In genomic region chr4:82428969-82429727, GRCh38 we compare ENCODE assay signal across 1 cellular context.
A peak's percentile ranks its signal among the peaks of the same experiment; 100 is the strongest.
TF ChIP-seq lines count a peak whose summit lies in the region.

No MANE protein-coding gene starts in this region.

TF ChIP-seq in K562, 482 proteins besides CTCF, POLR2A, EP300 and RAD21 (continued from another document and continues in another):
- TF ChIP-seq CUX1 (CRISPR knock-in tag; IDR thresholded peaks at IDR 0.05) (no peak), ZNF76 (CRISPR knock-in tag; IDR thresholded peaks at IDR 0.05; ENCODE audit: borderline replicate concordance) (no peak), ZNF124 (CRISPR knock-in tag; IDR thresholded peaks at IDR 0.05) (no peak), NELFE (IDR thresholded peaks at IDR 0.05; ENCODE audit: insufficient read depth, insufficient read length) (no peak), TCFL5 (CRISPR knock-in tag; conservative IDR thresholded peaks at IDR 0.05) (no peak), NFYB (IDR thresholded peaks at IDR 0.05; ENCODE audit: extremely low read depth, insufficient read length) (peak; percentile 38), ZNF695 (CRISPR knock-in tag; IDR thresholded peaks at IDR 0.05) (no peak), ZNF140 (CRISPR knock-in tag; IDR thresholded peaks at IDR 0.05) (no peak), CBX5 (IDR thresholded peaks at IDR 0.05; ENCODE audit: borderline replicate concordance, low read depth) (no peak), TBL1XR1 (IDR thresholded peaks at IDR 0.05; ENCODE audit: low read length in 2 of 2) (peak in 1 of 2 experiments; percentile 71; a peak in 2 of 4 replicates), EP400 (IDR thresholded peaks at IDR 0.05) (peak; percentile 98), MNT (conservative IDR thresholded peaks at IDR 0.05) (peak; percentile 95 to 96), ARID1B (IDR thresholded peaks at IDR 0.05) (no peak), SP1 (CRISPR knock-in tag; IDR thresholded peaks at IDR 0.05) (peak; percentile 48), ILK (tag; IDR thresholded peaks at IDR 0.05; ENCODE audit: borderline replicate concordance, low read depth) (no peak), ZFP36 (IDR thresholded peaks at IDR 0.05; ENCODE audit: low read depth, low read length, partially characterized antibody) (no peak), RFX1 (IDR thresholded peaks at IDR 0.05) (no peak), SUPT5H (IDR thresholded peaks at IDR 0.05) (peak; percentile 98), ETS2 (tag; IDR thresholded peaks at IDR 0.05; ENCODE audit: borderline replicate concordance, poor library complexity, severe bottlenecking) (no peak), TGIF2 (CRISPR knock-in tag; IDR thresholded peaks at IDR 0.05) (peak; percentile 84; the same call in 1 of the 2 replicates), PHF20 (IDR thresholded peaks at IDR 0.05; ENCODE audit: partially characterized antibody) (peak; percentile 10), TAL1 (IDR thresholded peaks at IDR 0.05) (no peak), FOXA3 (CRISPR knock-in tag; conservative IDR thresholded peaks at IDR 0.05 in 1 of 2, IDR thresholded peaks at IDR 0.05 in 1 of 2) (no peak), MAFG (tag; conservative IDR thresholded peaks at IDR 0.05) (no peak), CREBBP (IDR thresholded peaks at IDR 0.05; ENCODE audit: low read depth, low read length) (no peak), ZNF561 (CRISPR knock-in tag; conservative IDR thresholded peaks at IDR 0.05) (no peak), KLF6 (CRISPR knock-in tag; IDR thresholded peaks at IDR 0.05; ENCODE audit: borderline replicate concordance) (no peak), SOX6 (IDR thresholded peaks at IDR 0.05) (peak; percentile 70), RNF219 (CRISPR knock-in tag; IDR thresholded peaks at IDR 0.05) (no peak)
- TF ChIP-seq, protein P1, sequence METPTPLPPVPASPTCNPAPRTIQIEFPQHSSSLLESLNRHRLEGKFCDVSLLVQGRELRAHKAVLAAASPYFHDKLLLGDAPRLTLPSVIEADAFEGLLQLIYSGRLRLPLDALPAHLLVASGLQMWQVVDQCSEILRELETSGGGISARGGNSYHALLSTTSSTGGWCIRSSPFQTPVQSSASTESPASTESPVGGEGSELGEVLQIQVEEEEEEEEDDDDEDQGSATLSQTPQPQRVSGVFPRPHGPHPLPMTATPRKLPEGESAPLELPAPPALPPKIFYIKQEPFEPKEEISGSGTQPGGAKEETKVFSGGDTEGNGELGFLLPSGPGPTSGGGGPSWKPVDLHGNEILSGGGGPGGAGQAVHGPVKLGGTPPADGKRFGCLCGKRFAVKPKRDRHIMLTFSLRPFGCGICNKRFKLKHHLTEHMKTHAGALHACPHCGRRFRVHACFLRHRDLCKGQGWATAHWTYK (CRISPR knock-in tag; IDR thresholded peaks at IDR 0.05), result peak; percentile 34; the same call in 1 of the 2 replicates
- TF ChIP-seq, protein P2, sequence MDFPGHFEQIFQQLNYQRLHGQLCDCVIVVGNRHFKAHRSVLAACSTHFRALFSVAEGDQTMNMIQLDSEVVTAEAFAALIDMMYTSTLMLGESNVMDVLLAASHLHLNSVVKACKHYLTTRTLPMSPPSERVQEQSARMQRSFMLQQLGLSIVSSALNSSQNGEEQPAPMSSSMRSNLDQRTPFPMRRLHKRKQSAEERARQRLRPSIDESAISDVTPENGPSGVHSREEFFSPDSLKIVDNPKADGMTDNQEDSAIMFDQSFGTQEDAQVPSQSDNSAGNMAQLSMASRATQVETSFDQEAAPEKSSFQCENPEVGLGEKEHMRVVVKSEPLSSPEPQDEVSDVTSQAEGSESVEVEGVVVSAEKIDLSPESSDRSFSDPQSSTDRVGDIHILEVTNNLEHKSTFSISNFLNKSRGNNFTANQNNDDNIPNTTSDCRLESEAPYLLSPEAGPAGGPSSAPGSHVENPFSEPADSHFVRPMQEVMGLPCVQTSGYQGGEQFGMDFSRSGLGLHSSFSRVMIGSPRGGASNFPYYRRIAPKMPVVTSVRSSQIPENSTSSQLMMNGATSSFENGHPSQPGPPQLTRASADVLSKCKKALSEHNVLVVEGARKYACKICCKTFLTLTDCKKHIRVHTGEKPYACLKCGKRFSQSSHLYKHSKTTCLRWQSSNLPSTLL (IDR thresholded peaks at IDR 0.05), result no peak
- TF ChIP-seq, protein P3, sequence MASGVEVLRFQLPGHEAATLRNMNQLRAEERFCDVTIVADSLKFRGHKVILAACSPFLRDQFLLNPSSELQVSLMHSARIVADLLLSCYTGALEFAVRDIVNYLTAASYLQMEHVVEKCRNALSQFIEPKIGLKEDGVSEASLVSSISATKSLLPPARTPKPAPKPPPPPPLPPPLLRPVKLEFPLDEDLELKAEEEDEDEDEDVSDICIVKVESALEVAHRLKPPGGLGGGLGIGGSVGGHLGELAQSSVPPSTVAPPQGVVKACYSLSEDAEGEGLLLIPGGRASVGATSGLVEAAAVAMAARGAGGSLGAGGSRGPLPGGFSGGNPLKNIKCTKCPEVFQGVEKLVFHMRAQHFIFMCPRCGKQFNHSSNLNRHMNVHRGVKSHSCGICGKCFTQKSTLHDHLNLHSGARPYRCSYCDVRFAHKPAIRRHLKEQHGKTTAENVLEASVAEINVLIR (CRISPR knock-in tag; IDR thresholded peaks at IDR 0.05), result peak; percentile 93
- TF ChIP-seq, protein P4, sequence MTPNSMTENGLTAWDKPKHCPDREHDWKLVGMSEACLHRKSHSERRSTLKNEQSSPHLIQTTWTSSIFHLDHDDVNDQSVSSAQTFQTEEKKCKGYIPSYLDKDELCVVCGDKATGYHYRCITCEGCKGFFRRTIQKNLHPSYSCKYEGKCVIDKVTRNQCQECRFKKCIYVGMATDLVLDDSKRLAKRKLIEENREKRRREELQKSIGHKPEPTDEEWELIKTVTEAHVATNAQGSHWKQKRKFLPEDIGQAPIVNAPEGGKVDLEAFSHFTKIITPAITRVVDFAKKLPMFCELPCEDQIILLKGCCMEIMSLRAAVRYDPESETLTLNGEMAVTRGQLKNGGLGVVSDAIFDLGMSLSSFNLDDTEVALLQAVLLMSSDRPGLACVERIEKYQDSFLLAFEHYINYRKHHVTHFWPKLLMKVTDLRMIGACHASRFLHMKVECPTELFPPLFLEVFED (CRISPR knock-in tag; conservative IDR thresholded peaks at IDR 0.05), result no peak
- TF ChIP-seq, protein P5, sequence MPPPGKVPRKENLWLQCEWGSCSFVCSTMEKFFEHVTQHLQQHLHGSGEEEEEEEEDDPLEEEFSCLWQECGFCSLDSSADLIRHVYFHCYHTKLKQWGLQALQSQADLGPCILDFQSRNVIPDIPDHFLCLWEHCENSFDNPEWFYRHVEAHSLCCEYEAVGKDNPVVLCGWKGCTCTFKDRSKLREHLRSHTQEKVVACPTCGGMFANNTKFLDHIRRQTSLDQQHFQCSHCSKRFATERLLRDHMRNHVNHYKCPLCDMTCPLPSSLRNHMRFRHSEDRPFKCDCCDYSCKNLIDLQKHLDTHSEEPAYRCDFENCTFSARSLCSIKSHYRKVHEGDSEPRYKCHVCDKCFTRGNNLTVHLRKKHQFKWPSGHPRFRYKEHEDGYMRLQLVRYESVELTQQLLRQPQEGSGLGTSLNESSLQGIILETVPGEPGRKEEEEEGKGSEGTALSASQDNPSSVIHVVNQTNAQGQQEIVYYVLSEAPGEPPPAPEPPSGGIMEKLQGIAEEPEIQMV (tag; conservative IDR thresholded peaks at IDR 0.05; ENCODE audit: low read depth), result no peak
- TF ChIP-seq, protein P6, sequence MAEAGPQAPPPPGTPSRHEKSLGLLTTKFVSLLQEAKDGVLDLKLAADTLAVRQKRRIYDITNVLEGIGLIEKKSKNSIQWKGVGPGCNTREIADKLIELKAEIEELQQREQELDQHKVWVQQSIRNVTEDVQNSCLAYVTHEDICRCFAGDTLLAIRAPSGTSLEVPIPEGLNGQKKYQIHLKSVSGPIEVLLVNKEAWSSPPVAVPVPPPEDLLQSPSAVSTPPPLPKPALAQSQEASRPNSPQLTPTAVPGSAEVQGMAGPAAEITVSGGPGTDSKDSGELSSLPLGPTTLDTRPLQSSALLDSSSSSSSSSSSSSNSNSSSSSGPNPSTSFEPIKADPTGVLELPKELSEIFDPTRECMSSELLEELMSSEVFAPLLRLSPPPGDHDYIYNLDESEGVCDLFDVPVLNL (CRISPR knock-in tag; IDR thresholded peaks at IDR 0.05; ENCODE audit: low read depth), result 0 out of 2 replicates have a peak, but pooled peaks have one; percentile 9
- TF ChIP-seq, protein P7, sequence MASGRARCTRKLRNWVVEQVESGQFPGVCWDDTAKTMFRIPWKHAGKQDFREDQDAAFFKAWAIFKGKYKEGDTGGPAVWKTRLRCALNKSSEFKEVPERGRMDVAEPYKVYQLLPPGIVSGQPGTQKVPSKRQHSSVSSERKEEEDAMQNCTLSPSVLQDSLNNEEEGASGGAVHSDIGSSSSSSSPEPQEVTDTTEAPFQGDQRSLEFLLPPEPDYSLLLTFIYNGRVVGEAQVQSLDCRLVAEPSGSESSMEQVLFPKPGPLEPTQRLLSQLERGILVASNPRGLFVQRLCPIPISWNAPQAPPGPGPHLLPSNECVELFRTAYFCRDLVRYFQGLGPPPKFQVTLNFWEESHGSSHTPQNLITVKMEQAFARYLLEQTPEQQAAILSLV (tag; IDR thresholded peaks at IDR 0.05), result no peak
- TF ChIP-seq, protein P8, sequence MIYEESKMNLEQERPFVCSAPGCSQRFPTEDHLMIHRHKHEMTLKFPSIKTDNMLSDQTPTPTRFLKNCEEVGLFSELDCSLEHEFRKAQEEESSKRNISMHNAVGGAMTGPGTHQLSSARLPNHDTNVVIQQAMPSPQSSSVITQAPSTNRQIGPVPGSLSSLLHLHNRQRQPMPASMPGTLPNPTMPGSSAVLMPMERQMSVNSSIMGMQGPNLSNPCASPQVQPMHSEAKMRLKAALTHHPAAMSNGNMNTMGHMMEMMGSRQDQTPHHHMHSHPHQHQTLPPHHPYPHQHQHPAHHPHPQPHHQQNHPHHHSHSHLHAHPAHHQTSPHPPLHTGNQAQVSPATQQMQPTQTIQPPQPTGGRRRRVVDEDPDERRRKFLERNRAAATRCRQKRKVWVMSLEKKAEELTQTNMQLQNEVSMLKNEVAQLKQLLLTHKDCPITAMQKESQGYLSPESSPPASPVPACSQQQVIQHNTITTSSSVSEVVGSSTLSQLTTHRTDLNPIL (CRISPR knock-in tag; IDR thresholded peaks at IDR 0.05), result no peak
